Comparison of ENCODE assay signal across 16 cellular contexts in genomic region chr7:66950763-66951162, GRCh38. TPM values are rescaled to one million over a fixed set of nuclear protein-coding genes. Genes with fewer than 3 reads are reported as not detected.
DNase-seq lines count a peak whose midpoint lies in the region; FAIRE-seq and TF ChIP-seq lines count a peak whose summit lies in the region.
"Had no signal": no experiment of that assay in that cellular context is flagged by ENCODE, and none has a peak within 500 bp of the region (broad histone marks: within the 10 kb centered on the region; RNA-seq: fewer than 3 reads in every experiment).

No MANE protein-coding gene starts in this region.

- H4K20me1 ChIP-seq in astrocyte (ENCODE audit: insufficient read depth, low read length): peaks cover 9% of the 10 kb centered on the region

- H3K4me2 ChIP-seq in astrocyte (ENCODE audit: low read length): peak overlapping the region; percentile 21
- H3K4me2 ChIP-seq: KMS-11 had no signal

- no peaks in the 10 kb centered on the region for H3K9me3 Mint-ChIP-seq in astrocyte (ENCODE audit: unreplicated experiment)
- H3K9me3 Mint-ChIP-seq: activated naive CD4-positive, alpha-beta T cell treated with anti-CD3 and anti-CD28 coated beads, Interleukin-2, amount 50 U/mL, for 24 hours had no signal

- peak; percentile 12 for TF ChIP-seq CTCF in astrocyte (IDR thresholded peaks at IDR 0.05; ENCODE audit: insufficient read depth, low read depth, low read length)

- peaks cover 29% of the 10 kb centered on the region for H3K36me3 ChIP-seq in astrocyte (ENCODE audit: insufficient read depth, low read length)

- H3K27ac Mint-ChIP-seq in astrocyte (ENCODE audit: unreplicated experiment): no peak overlapping the region

- peaks cover 4% of the 10 kb centered on the region for H3K79me2 ChIP-seq in astrocyte (ENCODE audit: insufficient read depth, low read length)
- H3K79me2 ChIP-seq: parathyroid adenoma had no signal

- FAIRE-seq in astrocyte (lab: Jason Lieb, UNC): no peak

- H3K4me1 ChIP-seq in astrocyte (ENCODE audit: insufficient read depth, low read length): peaks cover 17% of the 10 kb centered on the region
- H3K4me1 ChIP-seq: parathyroid adenoma had no signal

- H3K27ac ChIP-seq in astrocyte (ENCODE audit: low read depth, low read length): peak overlapping the region; percentile 48
- H3K27ac ChIP-seq: KMS-11, parathyroid adenoma, SJSA1 had no signal

- no peak overlapping the region for H3K4me3 ChIP-seq in astrocyte (ENCODE audit: insufficient read depth, low read depth, low read length)
- H3K4me3 ChIP-seq: mucosa of descending colon, SJSA1 had no signal

- H3K27me3 Mint-ChIP-seq in astrocyte (ENCODE audit: low read depth, unreplicated experiment): no peaks in the 10 kb centered on the region
- H3K27me3 Mint-ChIP-seq: activated naive CD4-positive, alpha-beta T cell treated with anti-CD3 and anti-CD28 coated beads, Interleukin-2, amount 50 U/mL, for 24 hours had no signal

- peaks cover 11% of the 10 kb centered on the region for H3K36me3 Mint-ChIP-seq in astrocyte (ENCODE audit: low read depth, unreplicated experiment)

- no peaks in the 10 kb centered on the region for H3K27me3 ChIP-seq in astrocyte (ENCODE audit: insufficient read depth, low read length)
- H3K27me3 ChIP-seq: SJSA1 had no signal

- no peak overlapping the region for H3K4me3 Mint-ChIP-seq in astrocyte (ENCODE audit: unreplicated experiment)
- H3K4me3 Mint-ChIP-seq: activated naive CD4-positive, alpha-beta T cell treated with anti-CD3 and anti-CD28 coated beads, Interleukin-2, amount 50 U/mL, for 24 hours had no signal

- no peak overlapping the region for H3K9ac ChIP-seq in astrocyte (ENCODE audit: low read length)
- H3K9ac ChIP-seq: KMS-11, parathyroid adenoma had no signal

- intact Hi-C loops in head of caudate nucleus (cut with DNase I): no loop called here

- TF ChIP-seq POLR2A in erythroblast (IDR thresholded peaks at IDR 0.05; ENCODE audit: low read length): no peak

- DNase-seq in HCEC 1CT (peak; percentile 70), astrocyte (ENCODE audit: low read depth) (peak; percentile 45), head of caudate nucleus (peak; percentile 66 to 96 (median 85)), putamen (ENCODE audit: low spot score) (peak; percentile 80), erythroblast (lab: John Stamatoyannopoulos, UW) (no peak), CD1c-positive myeloid dendritic cell (ENCODE audit: extremely low spot score) (no peak), NCI-H146 (lab: John Stamatoyannopoulos, UW) (no peak), NCI-H524 treated with DMSO at 0.1 percent for 48 hours (lab: John Stamatoyannopoulos, UW) (no peak)
- DNase-seq: activated CD4-positive, alpha-beta T cell treated with anti-CD3 and anti-CD28 coated beads for 4 hours; mucosa of descending colon; NCI-H1436; T1000 had no signal

- no peaks in the 10 kb centered on the region for H3K9me3 ChIP-seq in astrocyte (ENCODE audit: insufficient read depth, low read depth, low read length)
- H3K9me3 ChIP-seq: mucosa of descending colon, SJSA1 had no signal

- peaks cover 13% of the 10 kb centered on the region for H3K4me1 Mint-ChIP-seq in astrocyte (ENCODE audit: low read depth, unreplicated experiment)
- H3K4me1 Mint-ChIP-seq: activated naive CD4-positive, alpha-beta T cell treated with anti-CD3 and anti-CD28 coated beads, Interleukin-2, amount 50 U/mL, for 24 hours had no signal

- no peak overlapping the region for H2AFZ ChIP-seq in astrocyte (ENCODE audit: low read depth, low read length)
- H2AFZ ChIP-seq: parathyroid adenoma had no signal

RNA-seq across cellular contexts. Expression of gene TMEM248, which starts 29.7 kb away (rescaled TPM):
- 96.1 and 98.0 TPM in 2 replicates for total RNA-seq in astrocyte

RNA-seq across cellular contexts. Expression of gene SBDS, which starts 44.6 kb away (rescaled TPM):
- total RNA-seq in astrocyte: 140 and 165 TPM in 2 replicates

RNA-seq across cellular contexts. Expression of gene TYW1, which starts 45.9 kb away (rescaled TPM):
- total RNA-seq in astrocyte: 16.3 and 16.6 TPM in 2 replicates

Comparison
In these comparisons a context has a peak if more than half of its experiments do, and no peak if none do; other contexts are left out.
1. DNase-seq: peak in HCEC 1CT (single experiment), astrocyte (single experiment), head of caudate nucleus (42 of 42) and putamen (single experiment); none in erythroblast (0 of 2), CD1c-positive myeloid dendritic cell (single experiment), NCI-H146 (single experiment) and NCI-H524 treated with DMSO at 0.1 percent for 48 hours (single experiment).